In genomic region chr1:27427836-27428315, GRCh38 we compare ENCODE assay signal across 9 cellular contexts. TPM values are rescaled to one million over a fixed set of nuclear protein-coding genes. Genes with fewer than 3 reads are reported as not detected.
DNase-seq lines count a peak whose midpoint lies in the region; ATAC-seq, FAIRE-seq and TF ChIP-seq lines count a peak whose summit lies in the region.
"Had no signal": no experiment of that assay in that cellular context is flagged by ENCODE, and none has a peak within 500 bp of the region (broad histone marks: within the 10 kb centered on the region; RNA-seq: fewer than 3 reads in every experiment).

No MANE protein-coding gene starts in this region.

- H3K4me1 ChIP-seq in CD4-positive, alpha-beta memory T cell (ENCODE audit: insufficient read depth, low read length): peaks cover 83% of the 10 kb centered on the region

- no peaks in the 10 kb centered on the region for H3K27me3 ChIP-seq in CD4-positive, alpha-beta memory T cell (ENCODE audit: insufficient read depth, low read length)

- H3K4me3 Mint-ChIP-seq in CD4-positive, alpha-beta memory T cell: peak overlapping the region; percentile 72 to 92 (median 79)
- H3K4me3 Mint-ChIP-seq in T-helper 17 cell: peak overlapping the region; percentile 85
- no peak overlapping the region for H3K4me3 Mint-ChIP-seq in progenitor cell of endocrine pancreas (ENCODE audit: low read depth)

- TF ChIP-seq CTCF in progenitor cell of endocrine pancreas (IDR thresholded peaks at IDR 0.05; ENCODE audit: unreplicated experiment): no peak

- H3K9me3 Mint-ChIP-seq in CD4-positive, alpha-beta memory T cell: no peaks in the 10 kb centered on the region
- H3K9me3 Mint-ChIP-seq in progenitor cell of endocrine pancreas (ENCODE audit: low read depth): no peaks in the 10 kb centered on the region

- FAIRE-seq in HTR-8/SVneo (lab: Jason Lieb, UNC): no peak
- FAIRE-seq: bronchial epithelial cell had no signal

- DNase-seq in CD4-positive, alpha-beta memory T cell: no peak
- DNase-seq in T-helper 17 cell (no peak), fibroblast of peridontal ligament (ENCODE audit: extremely low read depth) (peak; percentile 58), progenitor cell of endocrine pancreas (ENCODE audit: low spot score, unreplicated experiment) (no peak), HTR-8/SVneo (ENCODE audit: insufficient read length, low spot score) (no peak)

- H3K36me3 Mint-ChIP-seq in CD4-positive, alpha-beta memory T cell: peaks cover 24 to 34% of the 10 kb centered on the region in 2 donors
- no peaks in the 10 kb centered on the region for H3K36me3 Mint-ChIP-seq in T-helper 17 cell (ENCODE audit: low read depth)
- H3K36me3 Mint-ChIP-seq in progenitor cell of endocrine pancreas (ENCODE audit: insufficient read depth): peaks cover 5% of the 10 kb centered on the region

- H3K36me3 ChIP-seq in CD4-positive, alpha-beta memory T cell (ENCODE audit: insufficient read depth, low read length): peaks cover 8% of the 10 kb centered on the region

- no peaks in the 10 kb centered on the region for H3K27me3 Mint-ChIP-seq in CD4-positive, alpha-beta memory T cell
- H3K27me3 Mint-ChIP-seq in T-helper 17 cell: no peaks in the 10 kb centered on the region
- no peaks in the 10 kb centered on the region for H3K27me3 Mint-ChIP-seq in progenitor cell of endocrine pancreas

- peaks cover 49 to 73% (median 61%) of the 10 kb centered on the region in 4 donors for H3K4me1 Mint-ChIP-seq in CD4-positive, alpha-beta memory T cell
- H3K4me1 Mint-ChIP-seq in T-helper 17 cell (peaks cover 42% of the 10 kb centered on the region), progenitor cell of endocrine pancreas (ENCODE audit: low read depth) (peaks cover 20% of the 10 kb centered on the region)

- H3K9me3 ChIP-seq in CD4-positive, alpha-beta memory T cell (ENCODE audit: control insufficient read depth in 1 of 2, low read length in 2 of 2): no peaks in the 10 kb centered on the region
- H3K9me3 ChIP-seq in T-helper 17 cell (ENCODE audit: control insufficient read depth, low read length, poor library complexity, severe bottlenecking): no peaks in the 10 kb centered on the region

- H3K4me3 ChIP-seq in CD4-positive, alpha-beta memory T cell (ENCODE audit: low read length in 2 of 2): peak overlapping the region in 1 of 2 donors; percentile 2

- H3K27ac ChIP-seq in CD4-positive, alpha-beta memory T cell (ENCODE audit: low read depth, low read length): peak overlapping the region; percentile 16

- ATAC-seq in T-helper 17 cell: no peak
- ATAC-seq in GM18867 (IDR thresholded peaks at IDR 0.05; ENCODE audit: unreplicated experiment): no peak
- ATAC-seq in HG02870 (IDR thresholded peaks at IDR 0.05; ENCODE audit: unreplicated experiment): no peak
- no peak for ATAC-seq in GM21423 (IDR thresholded peaks at IDR 0.05; ENCODE audit: unreplicated experiment)

- peak overlapping the region; percentile 79 to 94 (median 89) for H3K27ac Mint-ChIP-seq in CD4-positive, alpha-beta memory T cell
- peak overlapping the region; percentile 90 for H3K27ac Mint-ChIP-seq in T-helper 17 cell
- peak overlapping the region; percentile 90 for H3K27ac Mint-ChIP-seq in progenitor cell of endocrine pancreas

- intact Hi-C loops in CD4-positive, alpha-beta memory T cell (cut with micrococcal nuclease): no loop called here

- CTCF ChIA-PET in CD4-positive, alpha-beta memory T cell (lab: Charles Lee; ENCODE audit: partially characterized antibody): interaction anchor here (1.0 to 3.4 kb wide), 5 partner anchors 10 to 178 kb away, joined by 3 to 10 read pairs (median 3); no protein-coding TSS in a partner anchor

- POLR2A ChIA-PET in CD4-positive, alpha-beta memory T cell (lab: Charles Lee; ENCODE audit: partially characterized antibody): interaction anchor here (1.1 kb wide), 1 partner anchor 11 kb away, joined by 4 read pairs; no protein-coding TSS in a partner anchor

RNA-seq across cellular contexts. Expression of gene GPR3, which starts 35.5 kb away (rescaled TPM):
- total RNA-seq in CD4-positive, alpha-beta memory T cell: not detected
- polyA plus RNA-seq in CD4-positive, alpha-beta memory T cell: not detected
- total RNA-seq in T-helper 17 cell (under 1 TPM in 1 of 2 donors, not detected in 1; 0.30 TPM), progenitor cell of endocrine pancreas (1.00 and 1.1 TPM in 2 replicates)
- total RNA-seq: bronchial epithelial cell had no signal

RNA-seq across cellular contexts. Expression of gene CD164L2, which starts 44.7 kb away (rescaled TPM):
- total RNA-seq in CD4-positive, alpha-beta memory T cell: not detected
- polyA plus RNA-seq in CD4-positive, alpha-beta memory T cell: under 1 TPM in 1 of 2 donors, not detected in 1; 0.22 TPM
- not detected for total RNA-seq in T-helper 17 cell
- total RNA-seq in progenitor cell of endocrine pancreas: not detected in 2 replicates

RNA-seq across cellular contexts. Expression of gene FCN3, which starts 53.3 kb away (rescaled TPM):
- not detected for total RNA-seq in CD4-positive, alpha-beta memory T cell
- polyA plus RNA-seq in CD4-positive, alpha-beta memory T cell: not detected
- total RNA-seq in T-helper 17 cell: not detected
- not detected in 2 replicates for total RNA-seq in progenitor cell of endocrine pancreas
